ENCODE assay signal across 8 cellular contexts in the genomic region with DNA sequence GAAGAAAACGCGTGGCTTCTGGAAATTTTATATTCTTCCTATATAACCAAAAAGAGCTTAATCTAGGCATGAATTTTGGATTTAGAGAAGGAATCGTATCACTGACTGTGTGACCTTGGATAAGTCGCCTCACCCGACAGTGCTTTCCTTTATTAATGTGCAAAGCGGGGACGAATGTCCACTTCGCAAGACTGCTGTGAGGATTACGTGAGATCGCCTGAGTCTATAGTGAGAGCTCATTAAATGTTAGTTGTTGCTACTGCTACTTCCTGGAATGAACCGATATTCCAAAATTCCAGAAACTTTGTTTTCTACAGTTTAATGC. TPM values are rescaled to one million over a fixed set of nuclear protein-coding genes. Genes with fewer than 3 reads are reported as not detected.
DNase-seq lines count a peak whose midpoint lies in the region; ATAC-seq and TF ChIP-seq lines count a peak whose summit lies in the region.

No MANE protein-coding gene starts in this region.

- TF ChIP-seq POLR2A in transverse colon (IDR thresholded peaks at IDR 0.05): no peak

- intact Hi-C loops in left colon (cut with DNase I, micrococcal nuclease): no loop called here
- intact Hi-C loops in transverse colon (cut with DNase I; ENCODE audit: low total_unique reads): no loop called here

- in situ Hi-C loops in astrocyte of the cerebellum (cut with HindIII; ENCODE audit: low sequenced_read_pairs): no loop called here
- in situ Hi-C loops in transverse colon (cut with MboI; ENCODE audit: low pct_ligation_motif_present in 1 of 4, low pct_unique_long_range_greater_than_20kb in 1 of 4, low sequenced_read_pairs in 3 of 4): no loop called here

- no peak for TF ChIP-seq CTCF in astrocyte of the cerebellum (IDR thresholded peaks at IDR 0.05; ENCODE audit: low read depth, low read length, missing control alignments)
- no peak for TF ChIP-seq CTCF in transverse colon (IDR thresholded peaks at IDR 0.05)
- TF ChIP-seq CTCF in GM20000 (IDR thresholded peaks at IDR 0.05; ENCODE audit: extremely low read depth, missing control alignments): no peak

- H3K4me1 ChIP-seq in transverse colon: peaks cover 0 to 6% (median 0%) of the 10 kb centered on the region in 4 donors

- ATAC-seq in GM18508 (IDR thresholded peaks at IDR 0.05; ENCODE audit: insufficient read depth, unreplicated experiment) (peak; percentile 26), HG02852 (IDR thresholded peaks at IDR 0.05; ENCODE audit: unreplicated experiment) (peak; percentile 27), left colon (peak; percentile 64)

- H3K9me3 ChIP-seq in transverse colon: no peaks in the 10 kb centered on the region

- H3K27ac ChIP-seq in transverse colon: peak overlapping the region; percentile 50 to 80 (median 69)

- H3K4me3 ChIP-seq in astrocyte of the cerebellum (ENCODE audit: low read depth, low read length) (peak overlapping the region; percentile 74), transverse colon (peak overlapping the region; percentile 26 to 70 (median 52))

- H3K36me3 ChIP-seq in transverse colon: no peaks in the 10 kb centered on the region

- 27 to 38% methylated on average over 2 to 11 of the region's 11 CpGs for WGBS in transverse colon (ENCODE audit: low coverage in 1 of 2), 2 donors

- DNase-seq in astrocyte of the cerebellum (ENCODE audit: low read depth): no peak
- DNase-seq in left colon: peak in 1 of 2 donors; percentile 9
- DNase-seq in transverse colon: no peak
- DNase-seq in COLO829 (ENCODE audit: low spot score): no peak
- no peak for DNase-seq in activated CD4-positive, alpha-beta T cell treated with anti-CD3 and anti-CD28 coated beads, Interleukin-2, amount 50 U/mL, for 4 hours
- DNase-seq in GM20000 (ENCODE audit: low spot score): no peak

- no peak for TF ChIP-seq EP300 in transverse colon (IDR thresholded peaks at IDR 0.05; ENCODE audit: low read depth)

- no peaks in the 10 kb centered on the region for H3K27me3 ChIP-seq in transverse colon

RNA-seq across cellular contexts. Expression of gene TBC1D8B, which starts 0.4 kb away (rescaled TPM):
- total RNA-seq in left colon (10 to 100 TPM; 13.1 to 13.9 TPM), transverse colon (10 to 100 TPM in 1 of 4 donors, 1 to 10 TPM in 3; 3.7 to 13.5 (median 7.1) TPM)
